ENCODE assay signal across 27 cellular contexts in the genomic region with DNA sequence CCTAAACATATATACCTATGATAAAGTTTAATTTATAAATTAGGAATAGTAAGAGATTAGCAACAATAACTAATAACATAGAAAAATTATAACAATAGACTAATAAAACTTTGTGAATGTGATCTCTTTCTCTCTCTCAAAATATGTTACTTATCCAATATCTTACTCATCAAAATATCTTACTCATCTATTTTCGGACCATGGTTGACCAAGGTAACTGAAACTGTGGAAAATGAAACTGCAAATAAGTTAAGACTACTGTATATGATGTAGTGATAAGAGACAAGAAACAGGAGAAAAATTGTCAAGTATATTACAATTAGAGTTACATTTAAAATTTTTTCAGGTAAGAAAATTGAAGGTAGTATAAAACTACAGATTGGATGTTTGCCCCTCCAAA.
"Had no signal": no experiment of that assay in that cellular context is flagged by ENCODE, and none has a peak within 500 bp of the region (broad histone marks: within the 10 kb centered on the region; RNA-seq: fewer than 3 reads in every experiment).

No MANE protein-coding gene starts in this region.

- ATAC-seq: natural killer cell treated with Interleukin-12 subunit alpha and Interleukin-12 subunit beta and Interleukin-15 and Interleukin-18, amount 100 ng/mL, for 72 hours; sciatic nerve; stimulated activated naive B cell treated with anti-CD40 and anti-IgM and Interleukin-4, amounts not matched to agents 10 μg/mL and 1 μg/mL and 100 μg/mL, for 72 hours; stimulated activated naive CD8-positive, alpha-beta T cell treated with anti-CD3 and anti-CD28 coated beads, Interleukin-15, Interleukin-2, amounts not matched to agents 100 U/mL and 50 U/mL, for 24 hours had no signal

- H3K36me3 ChIP-seq: left ventricle myocardium inferior, ovary, right atrium auricular region, stomach, thyroid gland, transverse colon, upper lobe of left lung, vagina had no signal

- H3K27ac Mint-ChIP-seq: immature natural killer cell; mesothelial cell of epicardium; natural killer cell treated with Interleukin-12 subunit alpha and Interleukin-12 subunit beta and Interleukin-15 and Interleukin-18, amount 100 ng/mL, for 72 hours; progenitor cell of endocrine pancreas; stimulated activated naive B cell treated with anti-CD40 and anti-IgM and Interleukin-4, amounts not matched to agents 10 μg/mL and 1 μg/mL and 100 μg/mL, for 72 hours had no signal

- FAIRE-seq: islet of Langerhans, kidney had no signal

- H3K27ac ChIP-seq: left ventricle myocardium inferior, ovary, right atrium auricular region, skin epidermis, stomach, testis, thyroid gland, transverse colon, upper lobe of left lung, vagina had no signal

- DNase-seq: hypothalamus; immature natural killer cell; kidney; left ventricle myocardium inferior; mesendoderm; naive B cell; ovary; stimulated activated CD4-positive, alpha-beta T cell treated with anti-CD3 and anti-CD28 coated beads, Interleukin-12 subunit alpha, Interleukin-12 subunit beta, amount 100 ng/mL, for 4 hours; stimulated activated CD4-positive, alpha-beta T cell treated with anti-CD3 and anti-CD28 coated beads, Interleukin-15, amount 100 ng/mL, for 24 hours; stimulated activated CD4-positive, alpha-beta T cell treated with anti-CD3 and anti-CD28 coated beads, Interleukin-2, amount 100 ng/mL, for 24 hours; stimulated activated CD4-positive, alpha-beta T cell treated with anti-CD3 and anti-CD28 coated beads, Interleukin-4, amount 100 ng/mL, for 1 hour; stimulated activated naive B cell treated with anti-CD40 and anti-IgM and Interleukin-4, amounts not matched to agents 10 μg/mL and 1 μg/mL and 100 μg/mL, for 72 hours; stimulated activated naive CD8-positive, alpha-beta T cell treated with anti-CD3 and anti-CD28 coated beads, Interleukin-15, Interleukin-2, amounts not matched to agents 100 U/mL and 50 U/mL, for 24 hours; stomach; testis; thyroid gland; transverse colon had no signal

- H3K4me3 Mint-ChIP-seq: immature natural killer cell; mesothelial cell of epicardium; naive B cell; natural killer cell treated with Interleukin-12 subunit alpha and Interleukin-12 subunit beta and Interleukin-15 and Interleukin-18, amount 100 ng/mL, for 72 hours; stimulated activated naive B cell treated with anti-CD40 and anti-IgM and Interleukin-4, amounts not matched to agents 10 μg/mL and 1 μg/mL and 100 μg/mL, for 72 hours had no signal

- H3K36me3 Mint-ChIP-seq: naive B cell; natural killer cell treated with Interleukin-12 subunit alpha and Interleukin-12 subunit beta and Interleukin-15 and Interleukin-18, amount 100 ng/mL, for 72 hours; stimulated activated naive B cell treated with anti-CD40 and anti-IgM and Interleukin-4, amounts not matched to agents 10 μg/mL and 1 μg/mL and 100 μg/mL, for 72 hours had no signal

- H3K4me1 ChIP-seq: left ventricle myocardium inferior, right atrium auricular region, stomach, testis, thyroid gland, transverse colon, upper lobe of left lung, vagina had no signal

- H3K27me3 ChIP-seq: ovary, right atrium auricular region, stomach, testis, thyroid gland, transverse colon, upper lobe of left lung, vagina had no signal

- H3K9me3 ChIP-seq: left ventricle myocardium inferior, ovary, right atrium auricular region, stomach, testis, thyroid gland, transverse colon, upper lobe of left lung, vagina had no signal

- H3K4me1 Mint-ChIP-seq: immature natural killer cell; mesothelial cell of epicardium; naive B cell; stimulated activated naive B cell treated with anti-CD40 and anti-IgM and Interleukin-4, amounts not matched to agents 10 μg/mL and 1 μg/mL and 100 μg/mL, for 72 hours had no signal

- H3K4me3 ChIP-seq: left ventricle myocardium inferior, lung, ovary, right atrium auricular region, skin epidermis, stomach, testis, thyroid gland, transverse colon, upper lobe of left lung, vagina had no signal
